Comparison of ENCODE assay signal across 24 cellular contexts in the genomic region with DNA sequence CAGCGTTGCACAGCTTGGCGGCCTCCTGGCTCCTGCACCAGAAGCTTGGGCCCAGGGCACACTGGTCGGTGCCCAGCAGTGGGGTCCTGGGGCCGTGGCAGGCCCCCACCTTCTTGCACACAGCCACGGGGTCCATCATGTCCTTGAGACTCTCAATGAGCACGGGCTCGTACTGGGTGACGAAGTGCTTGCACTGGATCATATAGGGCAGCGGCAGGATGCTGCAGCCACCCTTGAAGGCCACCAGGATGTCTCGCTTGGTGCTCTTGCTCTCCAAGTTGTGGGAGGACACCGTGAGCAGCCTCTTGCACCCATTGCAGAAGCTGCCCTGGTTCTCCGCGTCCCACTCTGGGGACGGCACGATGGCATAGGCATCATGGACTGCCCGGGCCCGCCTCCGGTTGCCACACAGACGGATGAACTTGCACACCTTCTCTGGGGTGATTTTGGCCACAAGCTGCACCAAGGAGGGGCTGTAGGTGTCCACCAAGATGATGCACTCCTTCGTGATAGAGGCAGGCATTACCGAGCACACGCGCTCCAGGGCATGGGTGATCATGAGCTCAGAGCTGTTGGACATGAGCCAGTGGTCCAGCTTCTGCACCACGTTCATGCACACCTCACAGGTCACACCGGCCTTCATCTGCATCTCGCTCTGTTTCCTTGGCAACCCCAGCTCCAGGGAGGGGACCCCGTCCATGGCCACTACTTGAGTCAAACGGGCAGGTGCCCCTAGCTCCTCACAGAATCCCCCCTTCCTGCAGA. TPM values are rescaled to one million over a fixed set of nuclear protein-coding genes. Genes with fewer than 3 reads are reported as not detected.
DNase-seq lines count a peak whose midpoint lies in the region; ATAC-seq and TF ChIP-seq lines count a peak whose summit lies in the region.
"Had no signal": no experiment of that assay in that cellular context is flagged by ENCODE, and none has a peak within 500 bp of the region (broad histone marks: within the 10 kb centered on the region; RNA-seq: fewer than 3 reads in every experiment).

No MANE protein-coding gene starts in this region.

- DNase-seq in CD14-positive monocyte (ENCODE audit: low spot score) (peak; percentile 43), endodermal cell (no peak), osteoblast (ENCODE audit: insufficient read length, low spot score, missing footprints) (peak; percentile 62), esophagus squamous epithelium (lab: John Stamatoyannopoulos, UW) (no peak), PC-3 (no peak), foreskin melanocyte (no peak)
- DNase-seq: AML-193, Calu3, DMS79 treated with DMSO at 0.1 percent for 48 hours, GF-D8, NCI-H1048, NCI-H1436, NCI-H187, NCI-H2081 treated with DMSO at 0.1 percent for 48 hours, NCI-H2171, NCI-H226, NCI-H510A, NCI-H69, SJCRH30 had no signal

- no peak for ATAC-seq in PC-3

- H3K27ac ChIP-seq in BLaER1, result no peak overlapping the region
- no peak overlapping the region for H3K27ac ChIP-seq in endodermal cell (ENCODE audit: low read depth, low read length)
- H3K27ac ChIP-seq in osteoblast (ENCODE audit: low read depth, low read length), result no peak overlapping the region
- no peak overlapping the region for H3K27ac ChIP-seq in esophagus squamous epithelium
- H3K27ac ChIP-seq in PC-3 (ENCODE audit: low read length), result no peak overlapping the region
- H3K27ac ChIP-seq: C4-2B, SJCRH30 had no signal

- H3K27me3 Mint-ChIP-seq in CD14-positive monocyte (ENCODE audit: low read depth in 3 of 3) (peaks cover 0 to 8% (median 1%) of the 10 kb centered on the region in 3 donors), endodermal cell (ENCODE audit: insufficient read depth) (peaks cover 4% of the 10 kb centered on the region)

- 93 to 96% methylated on average over 21 to 28 of the region's 28 CpGs for WGBS in endodermal cell (ENCODE audit: insufficient coverage in 1 of 2, insufficient read length in 1 of 2), 2 experiments
- WGBS in esophagus squamous epithelium, 2 donors, result 85 to 92% methylated on average over 10 of the region's 28 CpGs

- H3K79me2 ChIP-seq in osteoblast (ENCODE audit: insufficient read depth, low read length), result no peaks in the 10 kb centered on the region
- no peaks in the 10 kb centered on the region for H3K79me2 ChIP-seq in PC-3 (ENCODE audit: low read length)

- BruUV-seq in PC-3 (replicated peaks; lab: Mats Ljungman, UMichigan), result no TSS peak

- no peaks in the 10 kb centered on the region for H3K36me3 Mint-ChIP-seq in CD14-positive monocyte
- no peaks in the 10 kb centered on the region for H3K36me3 Mint-ChIP-seq in endodermal cell (ENCODE audit: low read depth)
- H3K36me3 Mint-ChIP-seq: CD8-positive, alpha-beta memory T cell had no signal

- CTCF ChIA-PET in PC-3 (lab: Charles Lee), result no interaction called here

- H3K4me3 ChIP-seq in BLaER1 (no peak overlapping the region), endodermal cell (ENCODE audit: low read length) (no peak overlapping the region), osteoblast (ENCODE audit: insufficient read depth, low read length) (no peak overlapping the region), esophagus squamous epithelium (no peak overlapping the region), PC-3 (ENCODE audit: low read length) (no peak overlapping the region)
- H3K4me3 ChIP-seq: A549, SJCRH30 had no signal

- no peak for TF ChIP-seq POLR2A in esophagus squamous epithelium (IDR thresholded peaks at IDR 0.05)

- no peaks in the 10 kb centered on the region for H3K9me2 ChIP-seq in PC-3 (replicated peaks; ENCODE audit: low read length)

- H3K4me3 Mint-ChIP-seq in CD14-positive monocyte (no peak overlapping the region), endodermal cell (no peak overlapping the region)

- peak overlapping the region; percentile 76 for H3K4me2 ChIP-seq in BLaER1
- H3K4me2 ChIP-seq in osteoblast (ENCODE audit: insufficient read depth, low read length), result no peak overlapping the region
- no peak overlapping the region for H3K4me2 ChIP-seq in PC-3 (ENCODE audit: low read length)
- H3K4me2 ChIP-seq: A549 had no signal

- H3K36me3 ChIP-seq in BLaER1 (peaks cover 6% of the 10 kb centered on the region; the same call in 1 of the 2 replicates), endodermal cell (ENCODE audit: control insufficient read depth, insufficient read depth, low read length) (no peaks in the 10 kb centered on the region), osteoblast (ENCODE audit: insufficient read depth, low read length) (no peaks in the 10 kb centered on the region), esophagus squamous epithelium (no peaks in the 10 kb centered on the region), PC-3 (ENCODE audit: low read depth, low read length) (no peaks in the 10 kb centered on the region)
- H3K36me3 ChIP-seq: SJCRH30 had no signal

- H2AFZ ChIP-seq in osteoblast (ENCODE audit: low read length) (no peak overlapping the region), PC-3 (ENCODE audit: low read length) (no peak overlapping the region)

- POLR2A ChIA-PET in PC-3 (lab: Charles Lee; ENCODE audit: unreplicated experiment), result no interaction called here

- H4K20me1 ChIP-seq in BLaER1 (peaks cover 53% of the 10 kb centered on the region), osteoblast (ENCODE audit: insufficient read depth, low read length) (no peaks in the 10 kb centered on the region), PC-3 (ENCODE audit: low read length) (no peaks in the 10 kb centered on the region)

- H3K27ac Mint-ChIP-seq in CD14-positive monocyte (no peak overlapping the region), endodermal cell (no peak overlapping the region)

- no peaks in the 10 kb centered on the region for H3K27me3 ChIP-seq in BLaER1
- no peaks in the 10 kb centered on the region for H3K27me3 ChIP-seq in endodermal cell (ENCODE audit: control insufficient read depth, insufficient read depth, low read length, poor library complexity, severe bottlenecking)
- H3K27me3 ChIP-seq in osteoblast (ENCODE audit: insufficient read depth, low read length), result peaks cover 2% of the 10 kb centered on the region
- peaks cover 0 to 9% (median 0%) of the 10 kb centered on the region in 4 donors for H3K27me3 ChIP-seq in esophagus squamous epithelium
- no peaks in the 10 kb centered on the region for H3K27me3 ChIP-seq in PC-3 (ENCODE audit: low read length)
- H3K27me3 ChIP-seq: SJCRH30 had no signal

- H3K4me1 ChIP-seq in BLaER1 (peaks cover 98% of the 10 kb centered on the region), endodermal cell (ENCODE audit: control insufficient read depth, insufficient read depth, low read length) (peaks cover 4% of the 10 kb centered on the region), osteoblast (ENCODE audit: insufficient read depth, low read length) (no peaks in the 10 kb centered on the region), esophagus squamous epithelium (peaks cover 2 to 29% (median 10%) of the 10 kb centered on the region in 3 donors), PC-3 (ENCODE audit: insufficient read depth, low read length) (peaks cover 15% of the 10 kb centered on the region; the same call in 1 of the 2 replicates)
- H3K4me1 ChIP-seq: SJCRH30 had no signal

- H3K9me3 ChIP-seq in BLaER1, result peaks cover 12% of the 10 kb centered on the region
- no peaks in the 10 kb centered on the region for H3K9me3 ChIP-seq in endodermal cell (ENCODE audit: control insufficient read depth, low read length)
- H3K9me3 ChIP-seq in osteoblast (ENCODE audit: low read depth, low read length), result no peaks in the 10 kb centered on the region
- no peaks in the 10 kb centered on the region for H3K9me3 ChIP-seq in esophagus squamous epithelium
- no peaks in the 10 kb centered on the region for H3K9me3 ChIP-seq in PC-3 (ENCODE audit: low read length)
- H3K9me3 ChIP-seq: A549, SJCRH30 had no signal

- H3K9ac ChIP-seq in BLaER1 (no peak overlapping the region), endodermal cell (ENCODE audit: extremely low read depth, low read length, poor library complexity, severe bottlenecking) (no peak overlapping the region), PC-3 (ENCODE audit: low read length) (no peak overlapping the region)

- no peaks in the 10 kb centered on the region for H3K4me1 Mint-ChIP-seq in CD14-positive monocyte
- H3K4me1 Mint-ChIP-seq in endodermal cell, result peaks cover 20% of the 10 kb centered on the region

- TF ChIP-seq CTCF in CD14-positive monocyte (IDR thresholded peaks at IDR 0.05), result no peak
- TF ChIP-seq CTCF in endodermal cell (conservative IDR thresholded peaks at IDR 0.05), result peak; percentile 27
- no peak for TF ChIP-seq CTCF in osteoblast (IDR thresholded peaks at IDR 0.05; ENCODE audit: extremely low read depth, low read depth, low read length)
- no peak for TF ChIP-seq CTCF in esophagus squamous epithelium (IDR thresholded peaks at IDR 0.05)
- TF ChIP-seq CTCF in PC-3 (conservative IDR thresholded peaks at IDR 0.05; ENCODE audit: low read depth, low read length), result no peak

- H3F3A ChIP-seq in PC-3 (ENCODE audit: low read length, unreplicated experiment), result no peaks in the 10 kb centered on the region

- intact Hi-C loops in CD14-positive monocyte (cut with micrococcal nuclease) (no loop called here), esophagus squamous epithelium (cut with DNase I) (no loop called here), PC-3 (cut with micrococcal nuclease) (no loop called here)

- H3K9me3 Mint-ChIP-seq in CD14-positive monocyte (no peaks in the 10 kb centered on the region), endodermal cell (peaks cover under 1% of the 10 kb centered on the region)
- H3K9me3 Mint-ChIP-seq: CD8-positive, alpha-beta memory T cell had no signal

RNA-seq across cellular contexts. Expression of a gene that starts 1.2 kb away (rescaled TPM):
- polyA plus RNA-seq in CD14-positive monocyte, result not detected
- total RNA-seq in endodermal cell (under 1 TPM; 0.13 to 0.24 TPM), osteoblast (not detected in 2 replicates), esophagus squamous epithelium (under 1 TPM in 3 of 4 donors, not detected in 1; under 0.01 to 0.15 (median 0.09) TPM), PC-3 (2014; rRNA removed) (0.15 TPM in 1 of 2 replicates, not detected in the other)
- polyA plus RNA-seq in endodermal cell (2013, experiment 1 of 2), result not detected
- polyA plus RNA-seq in endodermal cell (2013, experiment 2 of 2), result not detected
- total RNA-seq: Calu3; CD8-positive, alpha-beta memory T cell; HT-29; SJCRH30 had no signal
- polyA plus RNA-seq: CD8-positive, alpha-beta memory T cell had no signal

Comparison
In these comparisons a context has a peak if more than half of its experiments do, and no peak if none do; other contexts are left out.
1. DNase-seq: peak in CD14-positive monocyte (single experiment) and osteoblast (single experiment); none in endodermal cell (single experiment), esophagus squamous epithelium (single experiment), PC-3 (single experiment) and foreskin melanocyte (single experiment).